Comparison of ENCODE assay signal across 11 cellular contexts in genomic region chr2:126661702-126662465, GRCh38. TPM values are rescaled to one million over a fixed set of nuclear protein-coding genes. Genes with fewer than 3 reads are reported as not detected.
DNase-seq lines count a peak whose midpoint lies in the region; ATAC-seq, FAIRE-seq and TF ChIP-seq lines count a peak whose summit lies in the region.
"Had no signal": no experiment of that assay in that cellular context is flagged by ENCODE, and none has a peak within 500 bp of the region (broad histone marks: within the 10 kb centered on the region; RNA-seq: fewer than 3 reads in every experiment).

No MANE protein-coding gene starts in this region.

- no peaks in the 10 kb centered on the region for H3K27me3 ChIP-seq in right lobe of liver
- peaks cover 6 to 46% of the 10 kb centered on the region in 2 experiments for H3K27me3 ChIP-seq in HepG2 (ENCODE audit: control insufficient read depth in 1 of 2, insufficient read depth in 2 of 2, low read length in 2 of 2)
- no peaks in the 10 kb centered on the region for H3K27me3 ChIP-seq in mesenchymal stem cell (ENCODE audit: control insufficient read depth in 1 of 2, insufficient read depth in 1 of 2, low read length in 2 of 2)
- H3K27me3 ChIP-seq in vagina = no peaks in the 10 kb centered on the region
- no peaks in the 10 kb centered on the region for H3K27me3 ChIP-seq in trophoblast cell (ENCODE audit: insufficient read depth, low read length)
- H3K27me3 ChIP-seq in mesendoderm (ENCODE audit: insufficient read depth, low read length, poor library complexity) = no peaks in the 10 kb centered on the region

- DNase-seq in right lobe of liver (no peak), HepG2 (ENCODE audit: low spot score) (no peak), mesenchymal stem cell (peak; percentile 35), vagina (ENCODE audit: extremely low spot score in 2 of 2) (no peak), trophoblast cell (no peak), CD1c-positive myeloid dendritic cell (ENCODE audit: extremely low spot score) (no peak), mesendoderm (no peak)
- peak; percentile 43 to 45 for DNase-seq in activated T-cell treated with anti-CD3 and anti-CD28 coated beads, Interleukin-2, amount 50 U/mL, for 48 hours
- DNase-seq: NCI-H2107 had no signal

- H3K14ac ChIP-seq in mesenchymal stem cell (ENCODE audit: low read length in 2 of 2) = peak overlapping the region in 1 of 2 experiments; percentile 80
- H3K14ac ChIP-seq in trophoblast cell (ENCODE audit: low read length) = no peak overlapping the region

- no peaks in the 10 kb centered on the region for H4K20me1 ChIP-seq in HepG2 (ENCODE audit: insufficient read depth, low read length)

- H3K9me3 ChIP-seq in right lobe of liver (no peaks in the 10 kb centered on the region), HepG2 (ENCODE audit: low read length) (no peaks in the 10 kb centered on the region), mesenchymal stem cell (ENCODE audit: control insufficient read depth, low read length) (no peaks in the 10 kb centered on the region), vagina (no peaks in the 10 kb centered on the region), trophoblast cell (ENCODE audit: insufficient read depth, low read depth, low read length) (peaks cover 2% of the 10 kb centered on the region)

- BruUV-seq in HepG2 (replicated peaks; lab: Mats Ljungman, UMichigan) = no TSS peak

- H2BK15ac ChIP-seq in mesenchymal stem cell (ENCODE audit: low read depth, poor library complexity, severe bottlenecking) (no peak overlapping the region), mesendoderm (replicated peaks; ENCODE audit: low read depth) (no peak overlapping the region)

- POLR2A ChIA-PET in HepG2 (lab: Yijun Ruan, JAX) = no interaction called here

- H2BK12ac ChIP-seq in mesenchymal stem cell (ENCODE audit: low read length in 2 of 2) (peak overlapping the region; percentile 81 to 96), trophoblast cell (ENCODE audit: low read length) (no peak overlapping the region)

- no peak overlapping the region for H2AK5ac ChIP-seq in mesenchymal stem cell (ENCODE audit: low read length, severe bottlenecking)
- no peak overlapping the region for H2AK5ac ChIP-seq in trophoblast cell (ENCODE audit: low read length)
- H2AK5ac ChIP-seq in mesendoderm (ENCODE audit: low read length) = no peak overlapping the region

- no peak for ATAC-seq in right lobe of liver
- no peak for ATAC-seq in HepG2

- intact Hi-C loops in right lobe of liver (cut with DNase I) = no loop called here
- intact Hi-C loops in HepG2 (cut with micrococcal nuclease; ENCODE audit: unreplicated experiment) = no loop called here
- intact Hi-C loops in vagina (cut with DNase I) = no loop called here

- H3K79me1 ChIP-seq in mesenchymal stem cell (replicated peaks; ENCODE audit: low read length, poor library complexity, severe bottlenecking) (peaks cover 15% of the 10 kb centered on the region), trophoblast cell (ENCODE audit: low read length) (peaks cover 8% of the 10 kb centered on the region), mesendoderm (ENCODE audit: low read length) (peaks cover 22% of the 10 kb centered on the region)

- CTCF ChIA-PET in HepG2 (lab: Yijun Ruan, JAX; ENCODE audit: low intra/inter-chr PET ratio, low total read pairs) = no interaction called here

- TF ChIP-seq CTCF in right lobe of liver (IDR thresholded peaks at IDR 0.05) (no peak), HepG2 (CRISPR knock-in tag; IDR thresholded peaks at IDR 0.05) (no peak), vagina (IDR thresholded peaks at IDR 0.05) (no peak)

- TF ChIP-seq POLR2A in right lobe of liver (IDR thresholded peaks at IDR 0.05) (no peak), HepG2 (IDR thresholded peaks at IDR 0.05; ENCODE audit: insufficient read depth in 1 of 2, low read depth in 2 of 2, low read length in 2 of 2) (no peak), vagina (IDR thresholded peaks at IDR 0.05) (no peak)

- FAIRE-seq in HepG2 (lab: Jason Lieb, UNC) = no peak

- H2BK5ac ChIP-seq in mesenchymal stem cell (ENCODE audit: low read depth, low read length, poor library complexity, severe bottlenecking) (no peak overlapping the region), trophoblast cell (ENCODE audit: low read depth, low read length, poor library complexity) (no peak overlapping the region), mesendoderm (ENCODE audit: low read length) (no peak overlapping the region)

- H3K79me2 ChIP-seq in HepG2 (ENCODE audit: insufficient read depth, low read length) (no peaks in the 10 kb centered on the region), trophoblast cell (ENCODE audit: control insufficient read depth, insufficient read depth, low read length, poor library complexity) (no peaks in the 10 kb centered on the region), mesendoderm (ENCODE audit: control insufficient read depth, insufficient read depth, low read length) (peaks cover 10% of the 10 kb centered on the region)

- no peak overlapping the region for H3K4me2 ChIP-seq in HepG2 (ENCODE audit: low read depth, low read length)
- no peak overlapping the region for H3K4me2 ChIP-seq in mesenchymal stem cell (ENCODE audit: low read length, poor library complexity, severe bottlenecking)
- no peak overlapping the region for H3K4me2 ChIP-seq in trophoblast cell (ENCODE audit: low read length)
- H3K4me2 ChIP-seq in mesendoderm (ENCODE audit: low read length) = no peak overlapping the region
- H3K4me2 ChIP-seq: KMS-11, smooth muscle cell had no signal

- H3K27ac ChIP-seq in right lobe of liver (peak overlapping the region in 2 of 3 donors; percentile 6 to 18), HepG2 (ENCODE audit: extremely low read length, insufficient read depth, low read length) (no peak overlapping the region), mesenchymal stem cell (ENCODE audit: low read length, poor library complexity, severe bottlenecking) (no peak overlapping the region), vagina (peak overlapping the region; percentile 15), trophoblast cell (ENCODE audit: low read depth, low read length) (no peak overlapping the region), mesendoderm (ENCODE audit: low read depth, low read length) (no peak overlapping the region)
- H3K27ac ChIP-seq: KMS-11 had no signal

- H3K9ac ChIP-seq in HepG2 (ENCODE audit: insufficient read depth, low read depth, low read length) (no peak overlapping the region), mesenchymal stem cell (ENCODE audit: low read length) (no peak overlapping the region), trophoblast cell (ENCODE audit: low read length) (no peak overlapping the region), mesendoderm (ENCODE audit: low read length) (no peak overlapping the region)
- H3K9ac ChIP-seq: KMS-11 had no signal

- 80% methylated on average over 5 of the region's 10 CpGs for WGBS in right lobe of liver (ENCODE audit: insufficient coverage, low coverage, low lambda C conversion rate, missing lambda C conversion rate)
- WGBS in HepG2 (ENCODE audit: low lambda C conversion rate) = 14% methylated on average over 4 of the region's 10 CpGs
- 83% methylated on average over 10 of the region's 10 CpGs for WGBS in mesenchymal stem cell
- WGBS in trophoblast cell (ENCODE audit: extremely low coverage, insufficient coverage, insufficient read length) = no CpG with 5 or more reads among the region's 10 CpGs
- no CpG with 5 or more reads among the region's 10 CpGs for WGBS in mesendoderm (ENCODE audit: extremely low coverage, insufficient coverage, low lambda C conversion rate)

- H4K91ac ChIP-seq in mesenchymal stem cell (ENCODE audit: low read length) = peak overlapping the region; percentile 91
- no peak overlapping the region for H4K91ac ChIP-seq in trophoblast cell (ENCODE audit: low read depth, low read length)

- peaks cover 0 to 11% (median 0%) of the 10 kb centered on the region in 4 donors for H3K4me1 ChIP-seq in right lobe of liver
- H3K4me1 ChIP-seq in HepG2 (ENCODE audit: insufficient read depth, low read length) = no peaks in the 10 kb centered on the region
- H3K4me1 ChIP-seq in mesenchymal stem cell (ENCODE audit: control insufficient read depth, insufficient read depth, low read depth, low read length) = peaks cover 54% of the 10 kb centered on the region
- H3K4me1 ChIP-seq in vagina = peaks cover 85% of the 10 kb centered on the region
- H3K4me1 ChIP-seq in trophoblast cell (ENCODE audit: control insufficient read depth in 1 of 2, insufficient read depth in 2 of 2, low read length in 2 of 2) = peaks cover 12 to 15% of the 10 kb centered on the region in 2 experiments
- H3K4me1 ChIP-seq in mesendoderm (ENCODE audit: control insufficient read depth, low read depth, low read length) = peaks cover 10% of the 10 kb centered on the region

- H4K8ac ChIP-seq in mesenchymal stem cell (ENCODE audit: low read length) (peak overlapping the region; percentile 94), trophoblast cell (ENCODE audit: low read depth, low read length) (no peak overlapping the region), mesendoderm (ENCODE audit: low read depth, low read length) (no peak overlapping the region)

- no peak for TF ChIP-seq RAD21 in HepG2 (CRISPR knock-in tag; IDR thresholded peaks at IDR 0.05)

- in situ Hi-C loops in HepG2 (cut with HindIII; ENCODE audit: extremely low pct_ligation_motif_present, low pct_unique_long_range_greater_than_20kb) = no loop called here

- H4K12ac ChIP-seq in trophoblast cell (ENCODE audit: low read depth, low read length) = no peak overlapping the region

- no peaks in the 10 kb centered on the region for H3K36me3 ChIP-seq in right lobe of liver
- H3K36me3 ChIP-seq in HepG2 (replicated peaks in 1 of 2; ENCODE audit: control insufficient read depth in 1 of 2, insufficient read depth in 2 of 2, low read length in 2 of 2) = no peaks in the 10 kb centered on the region
- H3K36me3 ChIP-seq in mesenchymal stem cell (ENCODE audit: control insufficient read depth in 1 of 2, insufficient read depth in 2 of 2, low read depth in 1 of 2, low read length in 2 of 2) = peaks cover 12 to 35% of the 10 kb centered on the region in 2 experiments
- H3K36me3 ChIP-seq in vagina = no peaks in the 10 kb centered on the region
- H3K36me3 ChIP-seq in trophoblast cell (ENCODE audit: control insufficient read depth in 1 of 2, insufficient read depth in 2 of 2, low read length in 2 of 2) = peaks cover 0 to 3% of the 10 kb centered on the region in 2 experiments
- no peaks in the 10 kb centered on the region for H3K36me3 ChIP-seq in mesendoderm (ENCODE audit: control insufficient read depth, insufficient read depth, low read length)

- no peak overlapping the region for H4K5ac ChIP-seq in mesendoderm (ENCODE audit: low read length)

- H3K4me3 ChIP-seq in right lobe of liver = no peak overlapping the region
- no peak overlapping the region for H3K4me3 ChIP-seq in HepG2 (replicated peaks in 1 of 3; ENCODE audit: insufficient read depth in 1 of 3, low read depth in 2 of 3, low read length in 3 of 3)
- no peak overlapping the region for H3K4me3 ChIP-seq in mesenchymal stem cell (ENCODE audit: insufficient read depth in 1 of 2, low read depth in 1 of 2, low read length in 2 of 2)
- no peak overlapping the region for H3K4me3 ChIP-seq in vagina
- H3K4me3 ChIP-seq in trophoblast cell (ENCODE audit: low read depth, low read length) = no peak overlapping the region
- no peak overlapping the region for H3K4me3 ChIP-seq in mesendoderm (ENCODE audit: low read length)
- H3K4me3 ChIP-seq: smooth muscle cell had no signal

- H3K18ac ChIP-seq in mesenchymal stem cell (ENCODE audit: low read depth in 1 of 2, low read length in 2 of 2) = peak overlapping the region; percentile 90 to 97
- H3K18ac ChIP-seq in trophoblast cell (ENCODE audit: low read length) = no peak overlapping the region
- H3K18ac ChIP-seq in mesendoderm (ENCODE audit: low read length) = no peak overlapping the region

- H2BK120ac ChIP-seq in mesenchymal stem cell (ENCODE audit: low read depth, low read length) (peak overlapping the region; percentile 79), trophoblast cell (ENCODE audit: insufficient read depth, low read length, poor library complexity) (no peak overlapping the region), mesendoderm (ENCODE audit: low read depth, low read length) (no peak overlapping the region)

- H3K56ac ChIP-seq in mesendoderm (ENCODE audit: low read length) = no peak overlapping the region

- H3K4ac ChIP-seq in mesenchymal stem cell (ENCODE audit: low read depth in 1 of 2, low read length in 2 of 2) = peak overlapping the region; percentile 69 to 75
- no peak overlapping the region for H3K4ac ChIP-seq in trophoblast cell (ENCODE audit: low read depth, low read length)
- H3K4ac ChIP-seq in mesendoderm (ENCODE audit: low read depth, low read length) = no peak overlapping the region

- no peak for TF ChIP-seq EP300 in HepG2 (IDR thresholded peaks at IDR 0.05; ENCODE audit: low read depth in 2 of 2, low read length in 2 of 2)
- no peak for TF ChIP-seq EP300 in HepG2 (CRISPR knock-in tag; IDR thresholded peaks at IDR 0.05; ENCODE audit: borderline replicate concordance)

- no peak overlapping the region for H2AFZ ChIP-seq in HepG2 (ENCODE audit: low read length)
- H2AFZ ChIP-seq in mesenchymal stem cell (ENCODE audit: low read depth, low read length) = no peak overlapping the region
- H2AFZ ChIP-seq in trophoblast cell (ENCODE audit: insufficient read depth, low read length, poor library complexity) = no peak overlapping the region

- H3K23ac ChIP-seq in mesenchymal stem cell (ENCODE audit: low read length in 2 of 2) (peak overlapping the region; percentile 61), trophoblast cell (ENCODE audit: low read length) (no peak overlapping the region), mesendoderm (ENCODE audit: low read length) (no peak overlapping the region)

RNA-seq across cellular contexts. Expression of gene GYPC, which starts 5.9 kb away (rescaled TPM):
- total RNA-seq in right lobe of liver = 10 to 100 TPM in 1 of 6 experiments, 1 to 10 TPM in 5; 2.9 to 17.2 (median 8.1) TPM
- total RNA-seq in HepG2 (2016; rRNA removed; fragmentation: Illumina TruSeq; extraction: Trizol) = not detected in 2 replicates
- not detected in 2 replicates for total RNA-seq in HepG2 (2016; cell fraction: cytosol; rRNA removed; fragmentation: Illumina TruSeq; extraction: Trizol; ENCODE audit: low read depth)
- not detected in 2 replicates for total RNA-seq in HepG2 (2016; cell fraction: insoluble cytoplasmic fraction; rRNA removed; fragmentation: Illumina TruSeq; extraction: Trizol)
- total RNA-seq in HepG2 (2016; cell fraction: membrane; rRNA removed; fragmentation: Illumina TruSeq; extraction: Trizol) = not detected in 2 replicates
- total RNA-seq in HepG2 (2016; cell fraction: nucleus; rRNA removed; fragmentation: Illumina TruSeq; extraction: Trizol) = not detected in 2 replicates
- 0.09 TPM in 1 of 2 replicates, not detected in the other for polyA plus RNA-seq in HepG2 (2011; rRNA removed)
- polyA plus RNA-seq in HepG2 (2011; cell fraction: cytosol; rRNA removed) = not detected in 2 replicates
- not detected in 2 replicates for polyA plus RNA-seq in HepG2 (2011; cell fraction: nucleus; rRNA removed)
- polyA plus RNA-seq in HepG2 (2012) = not detected in 2 replicates
- not detected in 2 replicates for polyA plus RNA-seq in HepG2 (2016; cell fraction: cytosol; fragmentation: Illumina TruSeq; extraction: Trizol; ENCODE audit: low read depth)
- not detected in 2 replicates for polyA plus RNA-seq in HepG2 (2016; cell fraction: insoluble cytoplasmic fraction; fragmentation: Illumina TruSeq; extraction: Trizol; ENCODE audit: low read depth)
- polyA plus RNA-seq in HepG2 (2016; cell fraction: membrane; fragmentation: Illumina TruSeq; extraction: Trizol; ENCODE audit: low read depth) = not detected in 2 replicates
- polyA plus RNA-seq in HepG2 (2016; cell fraction: nucleus; fragmentation: Illumina TruSeq; extraction: Trizol; ENCODE audit: insufficient read depth, low read depth) = not detected in 2 replicates
- 1.8 and 3.2 TPM in 2 replicates for polyA minus RNA-seq in HepG2 (2011; rRNA and poly(A)+ RNA removed; ENCODE audit: low replicate concordance)
- polyA minus RNA-seq in HepG2 (2011; cell fraction: cytosol; rRNA and poly(A)+ RNA removed) = not detected in 2 replicates
- polyA minus RNA-seq in HepG2 (2011; cell fraction: nucleus; rRNA and poly(A)+ RNA removed) = not detected in 2 replicates
- 199 TPM for polyA plus RNA-seq in mesenchymal stem cell (2013, experiment 1 of 2)
- polyA plus RNA-seq in mesenchymal stem cell (2013, experiment 2 of 2) = 195 TPM
- total RNA-seq in vagina = 84.2 TPM
- 19.7 and 22.6 TPM in 2 replicates for polyA plus RNA-seq in trophoblast cell (2013)
- 24.4 TPM for polyA plus RNA-seq in mesendoderm (2013, experiment 1 of 2)
- polyA plus RNA-seq in mesendoderm (2013, experiment 2 of 2) = 24.2 TPM

Comparison
In these comparisons a context has a peak if more than half of its experiments do, and no peak if none do; other contexts are left out.
1. H3K27ac ChIP-seq: peak in right lobe of liver (2 of 3) and vagina (single experiment); none in HepG2 (single experiment), mesenchymal stem cell (single experiment), trophoblast cell (single experiment) and mesendoderm (single experiment).
2. DNase-seq: peak in activated T-cell treated with anti-CD3 and anti-CD28 coated beads, Interleukin-2, amount 50 U/mL, for 48 hours (2 of 2) and mesenchymal stem cell (single experiment); none in right lobe of liver (0 of 3), HepG2 (single experiment), vagina (0 of 2), trophoblast cell (0 of 2), CD1c-positive myeloid dendritic cell (single experiment) and mesendoderm (single experiment).
3. H3K18ac ChIP-seq: peak in mesenchymal stem cell (2 of 2); none in trophoblast cell (single experiment) and mesendoderm (single experiment).
4. H3K23ac ChIP-seq: peak in mesenchymal stem cell (2 of 2); none in trophoblast cell (single experiment) and mesendoderm (single experiment).
5. H3K4ac ChIP-seq: peak in mesenchymal stem cell (2 of 2); none in trophoblast cell (single experiment) and mesendoderm (single experiment).